In the genomic region with DNA sequence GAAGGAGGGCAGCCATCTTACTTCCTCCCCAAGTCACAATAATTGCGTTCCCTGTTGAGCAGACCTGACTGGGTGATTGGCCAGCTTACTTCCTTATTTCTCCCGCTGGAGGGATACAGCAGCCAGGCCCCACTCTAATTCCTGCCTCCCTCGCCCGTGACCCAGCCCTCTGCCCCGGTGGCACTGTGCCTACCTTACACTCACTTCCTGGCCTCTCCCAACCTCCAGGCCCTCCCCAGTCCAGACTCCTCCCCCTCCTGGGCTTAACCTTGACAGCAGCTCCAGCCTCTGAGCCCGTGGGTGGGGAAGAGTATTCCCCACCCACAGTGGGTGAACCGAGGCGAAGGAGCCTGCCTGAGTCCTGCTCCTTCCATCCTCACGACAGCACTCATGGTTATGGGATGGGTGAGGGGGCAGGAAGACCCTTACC, we compare ENCODE assay signal across 8 cellular contexts. TPM values are rescaled to one million over a fixed set of nuclear protein-coding genes. Genes with fewer than 3 reads are reported as not detected.
DNase-seq lines count a peak whose midpoint lies in the region; ATAC-seq and TF ChIP-seq lines count a peak whose summit lies in the region.

No MANE protein-coding gene starts in this region.

- in situ Hi-C loops in HAP-1 (cut with MboI; ENCODE audit: low sequenced_read_pairs), result no loop called here

- intact Hi-C loops in adrenal gland (cut with DNase I) (loop anchor here in 1 of 2 donors (10.0 kb wide), 1 partner anchor 152 kb away; the partner anchor contains the start of gene SYNGAP1), mucosa of descending colon (cut with DNase I, micrococcal nuclease) (no loop called here)

- H3K9me3 ChIP-seq in adrenal gland (replicated peaks in 1 of 3) (no peaks in the 10 kb centered on the region), mucosa of descending colon (no peaks in the 10 kb centered on the region), HAP-1 (no peaks in the 10 kb centered on the region)

- H3K4me1 ChIP-seq in adrenal gland (replicated peaks in 1 of 2) (peaks cover 33 to 37% of the 10 kb centered on the region in 2 donors), mucosa of descending colon (ENCODE audit: low read depth) (peaks cover 17% of the 10 kb centered on the region), HAP-1 (peaks cover 5% of the 10 kb centered on the region)

- DNase-seq in NCI-H2029 (lab: John Stamatoyannopoulos, UW) (peak; percentile 76), adrenal gland (peak; percentile 91 to 98 (median 97)), mucosa of descending colon (peak; percentile 95 to 97 (median 95)), HAP-1 (ENCODE audit: low spot score in 2 of 2) (no peak), DMS79 (lab: John Stamatoyannopoulos, UW) (no peak), dedifferentiated amniotic fluid mesenchymal stem cell (ENCODE audit: extremely low spot score) (no peak)

- H3K36me3 ChIP-seq in adrenal gland (replicated peaks in 1 of 2), result peaks cover 0 to 35% of the 10 kb centered on the region in 2 donors
- H3K36me3 ChIP-seq in mucosa of descending colon (ENCODE audit: low read depth), result peaks cover 6% of the 10 kb centered on the region
- peaks cover 39% of the 10 kb centered on the region for H3K36me3 ChIP-seq in HAP-1 (replicated peaks)

- H3K27me3 ChIP-seq in adrenal gland (no peaks in the 10 kb centered on the region), HAP-1 (ENCODE audit: low read depth) (no peaks in the 10 kb centered on the region)

- H3K27ac ChIP-seq in C4-2B (peak overlapping the region; percentile 5; the same call in 1 of the 2 replicates), adrenal gland (peak overlapping the region; percentile 85 to 95 (median 94))

- peak overlapping the region in 2 of 4 donors; percentile 11 to 36 for H3K4me3 ChIP-seq in adrenal gland
- no peak overlapping the region for H3K4me3 ChIP-seq in mucosa of descending colon
- no peak overlapping the region for H3K4me3 ChIP-seq in HAP-1

- peak; percentile 80 for ATAC-seq in mucosa of descending colon
- no peak for ATAC-seq in GM21381 (IDR thresholded peaks at IDR 0.05; ENCODE audit: unreplicated experiment)

- 20 to 45% (median 21%) methylated on average over 9 of the region's 9 CpGs; no CpG with 5 or more reads in 1 of the 4 donors for WGBS in adrenal gland, 4 donors

- TF ChIP-seq CTCF in C4-2B (conservative IDR thresholded peaks at IDR 0.05) (no peak), adrenal gland (IDR thresholded peaks at IDR 0.05) (peak in 1 of 6 experiments; percentile 20), mucosa of descending colon (IDR thresholded peaks at IDR 0.05) (no peak)

- peak in 1 of 2 donors; percentile 80 for TF ChIP-seq POLR2A in adrenal gland (IDR thresholded peaks at IDR 0.05)

RNA-seq across cellular contexts. Expression of gene BAK1, which starts 3.0 kb away (rescaled TPM):
- total RNA-seq in adrenal gland, result 10 to 100 TPM in 7 of 8 donors, 1 to 10 TPM in 1; 9.7 to 51.9 (median 27.6) TPM
- 10 to 100 TPM; 17.3 to 33.5 (median 17.6) TPM for polyA plus RNA-seq in adrenal gland
- 10 to 100 TPM; 57.1 to 97.9 (median 90.5) TPM for total RNA-seq in mucosa of descending colon

RNA-seq across cellular contexts. Expression of gene ITPR3, which starts 44.0 kb away (rescaled TPM):
- total RNA-seq in adrenal gland (10 to 100 TPM in 7 of 8 donors, 1 to 10 TPM in 1; 8.6 to 38.1 (median 29.2) TPM), mucosa of descending colon (100 to 1,000 TPM in 2 of 3 donors, 10 to 100 TPM in 1; 60.2 to 111 (median 103) TPM)
- 10 to 100 TPM in 2 of 3 donors, 1 to 10 TPM in 1; 3.0 to 21.6 (median 14.2) TPM for polyA plus RNA-seq in adrenal gland

Comparison
In these comparisons a context has a peak if more than half of its experiments do, and no peak if none do; other contexts are left out.
1. DNase-seq: peak in NCI-H2029 (single experiment), adrenal gland (7 of 7) and mucosa of descending colon (3 of 3); none in HAP-1 (0 of 2), DMS79 (single experiment) and dedifferentiated amniotic fluid mesenchymal stem cell (single experiment).